Comparison of ENCODE assay signal across 15 cellular contexts in the genomic region with DNA sequence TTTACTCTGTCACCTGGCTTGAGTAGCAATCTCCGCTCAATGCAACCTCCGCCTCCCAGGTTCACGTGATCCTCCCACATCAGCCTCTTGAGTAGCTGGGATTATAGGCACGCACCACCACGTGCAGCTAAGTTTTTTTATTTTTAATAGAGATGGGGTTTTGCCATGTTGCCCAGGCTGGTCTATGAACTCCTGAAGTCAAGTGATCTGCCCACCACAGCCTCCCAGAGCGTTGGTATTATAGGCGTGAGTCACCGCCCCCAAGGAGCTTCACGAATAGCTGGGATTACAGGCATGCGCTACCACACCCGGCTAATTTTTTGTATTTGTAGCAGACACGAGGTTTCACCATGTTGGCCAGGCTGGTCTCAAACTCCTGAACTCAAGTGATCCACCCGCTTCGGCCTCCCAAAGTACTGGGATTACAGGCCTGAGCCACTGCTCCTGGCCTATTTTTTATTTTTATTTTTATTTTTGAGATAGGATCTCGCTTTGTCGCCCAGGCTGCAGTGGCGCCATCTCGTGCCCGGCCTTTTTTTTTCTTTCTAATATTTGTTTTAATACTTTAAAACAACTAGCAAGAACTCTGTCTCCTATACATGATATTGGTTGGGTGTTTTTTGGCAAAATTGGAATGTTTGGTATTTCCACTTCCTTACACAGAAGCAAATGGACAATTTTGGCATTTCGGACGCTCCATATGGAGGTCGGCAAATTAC. TPM values are rescaled to one million over a fixed set of nuclear protein-coding genes. Genes with fewer than 3 reads are reported as not detected.
DNase-seq lines count a peak whose midpoint lies in the region; ATAC-seq and TF ChIP-seq lines count a peak whose summit lies in the region.
"Had no signal": no experiment of that assay in that cellular context is flagged by ENCODE, and none has a peak within 500 bp of the region (broad histone marks: within the 10 kb centered on the region; RNA-seq: fewer than 3 reads in every experiment).

No MANE protein-coding gene starts in this region.

- TF ChIP-seq CTCF in RWPE2 (IDR thresholded peaks at IDR 0.05; ENCODE audit: poor library complexity, severe bottlenecking) (peak; percentile 22), fibroblast of pulmonary artery (IDR thresholded peaks at IDR 0.05; ENCODE audit: low read length, missing control alignments) (peak; percentile 6)

- no peaks in the 10 kb centered on the region for H3K36me3 ChIP-seq in ES-I3 (ENCODE audit: insufficient read depth, low read length)
- no peaks in the 10 kb centered on the region for H3K36me3 ChIP-seq in RWPE2 (ENCODE audit: low read depth)
- H3K36me3 ChIP-seq: breast epithelium, upper lobe of right lung had no signal

- H3K27ac ChIP-seq in RWPE2 (ENCODE audit: poor library complexity, severe bottlenecking), result no peak overlapping the region
- H3K27ac ChIP-seq: breast epithelium, PC-9, psoas muscle, upper lobe of right lung had no signal

- H3K4me1 ChIP-seq in ES-I3 (ENCODE audit: insufficient read depth, low read length) (no peaks in the 10 kb centered on the region), RWPE2 (ENCODE audit: insufficient read depth, poor library complexity, severe bottlenecking) (no peaks in the 10 kb centered on the region)
- H3K4me1 ChIP-seq: breast epithelium, psoas muscle had no signal

- peak; percentile 49 for DNase-seq in A172 (ENCODE audit: low spot score)
- no peak for DNase-seq in RWPE2 (ENCODE audit: low spot score)
- DNase-seq in fibroblast of pulmonary artery (ENCODE audit: low read depth), result no peak
- no peak for DNase-seq in T-helper 9 cell
- no peak for DNase-seq in COLO829 (ENCODE audit: low spot score)
- no peak for DNase-seq in AML-193 (lab: John Stamatoyannopoulos, UW)
- DNase-seq: effector memory CD8-positive, alpha-beta T cell; GDM1; psoas muscle; stimulated activated CD4-positive, alpha-beta T cell treated with anti-CD3 and anti-CD28 coated beads, Interleukin-2, amount 100 ng/mL, for 24 hours; upper lobe of right lung had no signal

- H3K9ac ChIP-seq in ES-I3 (ENCODE audit: low read depth, low read length), result peak overlapping the region; percentile 58; the same call in 1 of the 2 replicates

- H3K4me3 ChIP-seq in RWPE2 (ENCODE audit: severe bottlenecking), result no peak overlapping the region
- no peak overlapping the region for H3K4me3 ChIP-seq in fibroblast of pulmonary artery (replicated peaks; ENCODE audit: low read depth, low read length)
- H3K4me3 ChIP-seq: PC-9 had no signal

- H3K27me3 ChIP-seq in RWPE2 (ENCODE audit: insufficient read depth, poor library complexity, severe bottlenecking), result no peaks in the 10 kb centered on the region
- H3K27me3 ChIP-seq: breast epithelium had no signal

- ATAC-seq in RWPE2 (ENCODE audit: low read depth) (no peak), HG02610 (IDR thresholded peaks at IDR 0.05; ENCODE audit: unreplicated experiment) (no peak)

- H3K9me3 ChIP-seq in ES-I3 (ENCODE audit: control insufficient read depth, insufficient read depth, low read length), result peaks cover 3% of the 10 kb centered on the region; the same call in 1 of the 2 replicates
- peaks cover 3% of the 10 kb centered on the region for H3K9me3 ChIP-seq in RWPE2 (ENCODE audit: severe bottlenecking)
- H3K9me3 ChIP-seq: breast epithelium, psoas muscle, upper lobe of right lung had no signal

RNA-seq across cellular contexts. Expression of a gene that starts 1.1 kb away (rescaled TPM):
- total RNA-seq in A172 (2014; rRNA removed; shearing (Covaris generic)), result not detected in 2 replicates
- total RNA-seq: breast epithelium, PC-9, psoas muscle had no signal

RNA-seq across cellular contexts. Expression of a gene that starts 48.2 kb away (rescaled TPM):
- total RNA-seq in A172 (2014; rRNA removed; shearing (Covaris generic)), result 17.6 and 24.7 TPM in 2 replicates

RNA-seq across cellular contexts. Expression of a gene that starts 58.1 kb away (rescaled TPM):
- total RNA-seq in A172 (2014; rRNA removed; shearing (Covaris generic)), result 27.8 and 29.5 TPM in 2 replicates
